ENCODE assay signal across 9 cellular contexts in the genomic region with DNA sequence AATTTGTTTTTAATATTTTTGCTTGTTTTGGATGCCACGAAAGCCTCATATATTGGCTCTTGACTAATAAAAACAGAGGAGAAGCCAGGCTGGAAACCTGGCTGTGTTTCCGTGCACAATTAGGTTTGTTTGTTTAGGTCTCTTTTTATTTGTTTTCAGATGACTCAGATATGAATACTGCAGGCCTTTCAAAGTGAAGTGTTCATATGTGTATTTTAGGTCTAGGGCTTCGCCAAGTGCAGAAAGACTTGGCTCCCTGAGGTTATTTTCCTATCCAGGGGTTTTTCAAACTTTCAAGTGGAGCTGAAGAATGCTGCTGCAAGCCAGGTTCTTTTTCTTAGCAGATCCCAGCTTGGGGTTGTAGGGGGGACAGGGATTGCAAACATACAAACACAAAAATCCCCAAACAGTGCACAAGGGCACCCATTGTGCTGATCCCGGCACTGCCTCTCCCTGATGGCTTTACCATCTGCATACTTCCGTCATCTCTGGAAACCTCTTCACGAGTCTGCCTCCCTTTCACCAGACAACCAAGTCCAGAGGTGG.
A peak's percentile ranks its signal among the peaks of the same experiment; 100 is the strongest.
DNase-seq lines count a peak whose midpoint lies in the region; ATAC-seq and TF ChIP-seq lines count a peak whose summit lies in the region.
"Had no signal": no experiment of that assay in that cellular context is flagged by ENCODE, and none has a peak within 500 bp of the region (broad histone marks: within the 10 kb centered on the region; RNA-seq: fewer than 3 reads in every experiment).

No MANE protein-coding gene starts in this region.

- H3K27me3 ChIP-seq in GM23338 (ENCODE audit: insufficient read depth) (no peaks in the 10 kb centered on the region), skeletal muscle tissue (ENCODE audit: control insufficient read depth in 3 of 3, insufficient read depth in 3 of 3, low read length in 3 of 3) (no peaks in the 10 kb centered on the region)

- H2AFZ ChIP-seq in GM23338: peak overlapping the region; percentile 78

- H3K27ac Mint-ChIP-seq in GM23338 (no peak overlapping the region), immature natural killer cell (no peak overlapping the region), mesothelial cell of epicardium (no peak overlapping the region)

- no peak for DNase-seq in GM23338 (ENCODE audit: low spot score)
- DNase-seq in NCI-H748 treated with DMSO at 0.1 percent for 48 hours (lab: John Stamatoyannopoulos, UW): peak; percentile 61
- DNase-seq in fibroblast of peridontal ligament (ENCODE audit: extremely low read depth): peak; percentile 81
- no peak for DNase-seq in immature natural killer cell
- no peak for DNase-seq in mesothelial cell of epicardium (ENCODE audit: low spot score in 2 of 2, unreplicated experiment in 2 of 2)
- DNase-seq in DMS 273 treated with DMSO at 0.1 percent for 48 hours (lab: John Stamatoyannopoulos, UW): no peak
- DNase-seq: activated CD4-positive, alpha-beta T cell treated with anti-CD3 and anti-CD28 coated beads for 48 hours had no signal

- H3K36me3 ChIP-seq in GM23338 (ENCODE audit: insufficient read depth): no peaks in the 10 kb centered on the region
- no peaks in the 10 kb centered on the region for H3K36me3 ChIP-seq in skeletal muscle tissue (ENCODE audit: control insufficient read depth in 3 of 3, insufficient read depth in 3 of 3, low read length in 3 of 3)

- no peak overlapping the region for H3K4me2 ChIP-seq in GM23338

- no peak for ATAC-seq in GM23338
- ATAC-seq in HG03095 (IDR thresholded peaks at IDR 0.05; ENCODE audit: unreplicated experiment): no peak

- H3K27me3 Mint-ChIP-seq in GM23338 (ENCODE audit: insufficient read depth, low read depth, poor library complexity) (peaks cover 9% of the 10 kb centered on the region), immature natural killer cell (ENCODE audit: low read depth in 3 of 3) (peaks cover 5 to 7% (median 6%) of the 10 kb centered on the region in 3 donors), mesothelial cell of epicardium (ENCODE audit: low read depth) (peaks cover 18% of the 10 kb centered on the region)

- TF ChIP-seq CTCF in GM23338 (conservative IDR thresholded peaks at IDR 0.05; ENCODE audit: low read depth in 2 of 2) (no peak), mesothelial cell of epicardium (IDR thresholded peaks at IDR 0.05; ENCODE audit: unreplicated experiment) (no peak)

- H3F3A ChIP-seq in GM23338 (replicated peaks; ENCODE audit: low read depth): no peaks in the 10 kb centered on the region

- no peaks in the 10 kb centered on the region for H3K9me3 ChIP-seq in skeletal muscle tissue (ENCODE audit: control insufficient read depth in 3 of 3, low read length in 3 of 3)

- H3K9me3 Mint-ChIP-seq in GM23338 (no peaks in the 10 kb centered on the region; the same call in 2 of the 3 replicates), immature natural killer cell (peaks cover 0 to 2% (median 0%) of the 10 kb centered on the region in 6 donors), mesothelial cell of epicardium (no peaks in the 10 kb centered on the region)

- H3K27ac ChIP-seq in GM23338 (ENCODE audit: low read depth): no peak overlapping the region
- peak overlapping the region; percentile 60 for H3K27ac ChIP-seq in skeletal muscle tissue (ENCODE audit: low read depth, low read length)

- no peak overlapping the region for H3K4me3 ChIP-seq in GM23338
- H3K4me3 ChIP-seq in skeletal muscle tissue (ENCODE audit: low read length in 3 of 3): no peak overlapping the region

- H3K79me2 ChIP-seq in GM23338 (replicated peaks; ENCODE audit: insufficient read depth): no peaks in the 10 kb centered on the region

- H3K4me3 Mint-ChIP-seq in GM23338: no peak overlapping the region
- no peak overlapping the region for H3K4me3 Mint-ChIP-seq in immature natural killer cell
- no peak overlapping the region for H3K4me3 Mint-ChIP-seq in mesothelial cell of epicardium

- no peaks in the 10 kb centered on the region; the same call in 1 of the 2 replicates for H3K9me2 ChIP-seq in GM23338 (ENCODE audit: insufficient read depth)

- no peaks in the 10 kb centered on the region for H4K20me1 ChIP-seq in GM23338 (replicated peaks; ENCODE audit: insufficient read depth)

- peaks cover 8% of the 10 kb centered on the region; the same call in 2 of the 3 replicates for H3K4me1 Mint-ChIP-seq in GM23338
- H3K4me1 Mint-ChIP-seq in immature natural killer cell: no peaks in the 10 kb centered on the region
- peaks cover 25% of the 10 kb centered on the region for H3K4me1 Mint-ChIP-seq in mesothelial cell of epicardium

- H3K36me3 Mint-ChIP-seq in GM23338 (ENCODE audit: low read depth): no peaks in the 10 kb centered on the region
- H3K36me3 Mint-ChIP-seq in immature natural killer cell: peaks cover 0 to 3% (median 0%) of the 10 kb centered on the region in 3 donors
- no peaks in the 10 kb centered on the region for H3K36me3 Mint-ChIP-seq in mesothelial cell of epicardium

- no peak overlapping the region for H3K9ac ChIP-seq in skeletal muscle tissue (ENCODE audit: low read depth in 1 of 3, low read length in 3 of 3)

- H3K4me1 ChIP-seq in GM23338 (ENCODE audit: insufficient read depth): peaks cover 9% of the 10 kb centered on the region
- H3K4me1 ChIP-seq in skeletal muscle tissue (ENCODE audit: control insufficient read depth in 3 of 3, insufficient read depth in 3 of 3, low read length in 3 of 3): peaks cover 10 to 22% (median 14%) of the 10 kb centered on the region in 3 donors

TF ChIP-seq in GM23338, 12 proteins besides CTCF, POLR2A, EP300 and RAD21:
- TF ChIP-seq ZNF331 (CRISPR knock-in tag; IDR thresholded peaks at IDR 0.05; ENCODE audit: low read depth): no peak

Comparison
In these comparisons a context has a peak if more than half of its experiments do, and no peak if none do; other contexts are left out.
1. DNase-seq: peak in NCI-H748 treated with DMSO at 0.1 percent for 48 hours (single experiment) and fibroblast of peridontal ligament (single experiment); none in GM23338 (single experiment), immature natural killer cell (0 of 3), mesothelial cell of epicardium (0 of 2) and DMS 273 treated with DMSO at 0.1 percent for 48 hours (single experiment).